Comparison of ENCODE assay signal across 7 cellular contexts in the genomic region with DNA sequence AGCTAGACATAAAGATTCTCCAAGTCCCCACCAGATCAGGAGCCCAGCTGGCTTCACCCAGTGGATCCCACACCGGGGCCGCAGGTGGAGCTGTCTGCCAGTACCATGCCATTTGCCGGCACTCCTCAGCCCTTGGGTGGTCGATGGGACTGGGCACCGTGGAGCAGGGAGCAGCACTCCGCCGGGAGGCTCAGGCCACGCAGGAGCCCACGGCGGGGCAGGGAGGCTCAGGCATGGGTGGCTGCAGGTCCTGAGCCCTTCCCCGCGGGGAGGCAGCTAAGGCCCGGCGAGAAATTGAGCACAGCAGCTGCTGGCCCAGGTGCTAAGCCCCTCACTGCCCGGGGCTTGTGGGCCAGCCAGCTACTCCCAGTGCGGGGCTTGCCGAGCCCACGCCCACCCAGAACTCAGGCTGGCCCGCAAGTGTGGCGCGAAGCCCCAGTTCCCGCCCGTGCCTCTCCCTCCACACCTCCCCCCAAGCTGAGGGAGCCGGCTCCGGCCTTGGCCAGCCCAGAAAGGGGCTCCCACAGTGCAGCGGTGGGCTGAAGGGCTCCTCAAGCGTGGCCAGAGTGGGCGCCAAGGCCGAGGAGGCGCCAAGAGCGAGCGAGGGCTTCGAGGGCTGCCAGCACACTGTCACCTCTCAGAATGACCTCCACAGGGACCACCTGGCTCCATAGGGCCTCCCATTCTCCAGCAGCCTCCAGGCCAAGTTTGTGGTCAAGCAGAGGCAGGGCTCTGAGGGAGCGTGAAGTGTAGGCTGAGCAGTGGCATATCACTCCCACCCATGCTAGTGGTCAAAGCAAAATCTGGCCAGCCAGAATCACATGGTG.
DNase-seq lines count a peak whose midpoint lies in the region; ATAC-seq, FAIRE-seq and TF ChIP-seq lines count a peak whose summit lies in the region.
"Not testable (repeated sequence)": the region's sequence is repeated elsewhere in the genome, so short reads cannot be mapped to it uniquely, and the experiment has no call there.

No MANE protein-coding gene starts in this region.

- H3K9me3 ChIP-seq in RWPE2 (ENCODE audit: severe bottlenecking); kidney (ENCODE audit: control insufficient read depth in 1 of 2, low read length in 2 of 2); lower lobe of right lung; neuronal stem cell (replicated peaks in 1 of 2; ENCODE audit: control insufficient read depth in 2 of 2, insufficient read depth in 1 of 2, low read depth in 1 of 2, low read length in 2 of 2); sigmoid colon: not testable (repeated sequence)

- peaks cover 16% of the 10 kb centered on the region for H3K27me3 Mint-ChIP-seq in chondrocyte (ENCODE audit: low read depth)

- H3K4me1 Mint-ChIP-seq in chondrocyte (ENCODE audit: low read depth), result not testable (repeated sequence)

- not testable (repeated sequence) for H2BK5ac ChIP-seq in neuronal stem cell (ENCODE audit: low read length)

- TF ChIP-seq CTCF in RWPE2 (IDR thresholded peaks at IDR 0.05; ENCODE audit: poor library complexity, severe bottlenecking); chondrocyte (IDR thresholded peaks at IDR 0.05); kidney (IDR thresholded peaks at IDR 0.05; ENCODE audit: borderline replicate concordance, extremely low read depth, insufficient read depth); lower lobe of right lung (IDR thresholded peaks at IDR 0.05); sigmoid colon (IDR thresholded peaks at IDR 0.05): not testable (repeated sequence)

- not testable (repeated sequence) for FAIRE-seq in kidney (lab: Jason Lieb, UNC)

- not testable (repeated sequence) for H4K91ac ChIP-seq in neuronal stem cell (ENCODE audit: low read depth, low read length, poor library complexity)

- not testable (repeated sequence) for H3K4me3 Mint-ChIP-seq in chondrocyte (ENCODE audit: unreplicated experiment)

- peak overlapping the region; percentile 48 for H3K18ac ChIP-seq in neuronal stem cell (ENCODE audit: low read length)

- intact Hi-C loops in cardiac septum (cut with DNase I); kidney (cut with DNase I); lower lobe of right lung (cut with DNase I); sigmoid colon (cut with DNase I): not testable (repeated sequence)

- H3K14ac ChIP-seq in neuronal stem cell (ENCODE audit: low read length), result not testable (repeated sequence)

- H3K4me2 ChIP-seq in neuronal stem cell (ENCODE audit: insufficient read depth, low read length, poor library complexity, severe bottlenecking), result not testable (repeated sequence)

- not testable (repeated sequence) for H3K27me3 ChIP-seq in RWPE2 (ENCODE audit: insufficient read depth, poor library complexity, severe bottlenecking); lower lobe of right lung (ENCODE audit: low read depth); neuronal stem cell (ENCODE audit: control insufficient read depth in 3 of 3, insufficient read depth in 3 of 3, low read depth in 1 of 3, low read length in 3 of 3); sigmoid colon

- H2BK15ac ChIP-seq in neuronal stem cell (ENCODE audit: low read length), result not testable (repeated sequence)

- not testable (repeated sequence) for H3K23ac ChIP-seq in neuronal stem cell (ENCODE audit: low read depth, low read length, poor library complexity)

- H3K4me1 ChIP-seq in RWPE2 (ENCODE audit: insufficient read depth, poor library complexity, severe bottlenecking), result peaks cover 21% of the 10 kb centered on the region
- H3K4me1 ChIP-seq in kidney (ENCODE audit: control insufficient read depth in 1 of 2, insufficient read depth in 1 of 2, low read depth in 1 of 2, low read length in 2 of 2); neuronal stem cell (ENCODE audit: control insufficient read depth in 2 of 2, insufficient read depth in 1 of 2, low read depth in 1 of 2, low read length in 2 of 2); sigmoid colon: not testable (repeated sequence)
- H3K4me1 ChIP-seq in lower lobe of right lung, result peaks cover 11% of the 10 kb centered on the region

- not testable (repeated sequence) for H3K27ac Mint-ChIP-seq in chondrocyte (ENCODE audit: unreplicated experiment)

- H3K4me3 ChIP-seq in RWPE2 (ENCODE audit: severe bottlenecking); kidney (ENCODE audit: low read length in 2 of 2); lower lobe of right lung; neuronal stem cell (ENCODE audit: low read length in 2 of 2); sigmoid colon: not testable (repeated sequence)

- H2AK5ac ChIP-seq in neuronal stem cell (ENCODE audit: low read depth, low read length), result peak overlapping the region; percentile 22

- H2BK120ac ChIP-seq in neuronal stem cell (ENCODE audit: low read depth, low read length), result not testable (repeated sequence)

- H3K79me1 ChIP-seq in neuronal stem cell (ENCODE audit: low read depth, low read length), result not testable (repeated sequence)

- not testable (repeated sequence) for TF ChIP-seq POLR2A in sigmoid colon (IDR thresholded peaks at IDR 0.05)

- H2BK12ac ChIP-seq in neuronal stem cell (ENCODE audit: low read length), result not testable (repeated sequence)

- not testable (repeated sequence) for H4K8ac ChIP-seq in neuronal stem cell (ENCODE audit: low read depth, low read length)

- H3K27ac ChIP-seq in RWPE2 (ENCODE audit: poor library complexity, severe bottlenecking); kidney (ENCODE audit: low read depth in 2 of 2, low read length in 2 of 2); lower lobe of right lung; neuronal stem cell (replicated peaks; ENCODE audit: low read length); sigmoid colon: not testable (repeated sequence)

- WGBS in neuronal stem cell (ENCODE audit: extremely low coverage in 2 of 2, insufficient read length in 2 of 2, insufficient replicate concordance in 1 of 2), 2 donors, result no CpG with 5 or more reads among the region's 34 CpGs
- 93 to 96% methylated on average over 34 of the region's 34 CpGs for WGBS in sigmoid colon, 2 donors

- ATAC-seq in RWPE2 (ENCODE audit: low read depth); lower lobe of right lung: not testable (repeated sequence)

- not testable (repeated sequence) for H3K9ac ChIP-seq in kidney (ENCODE audit: low read length in 2 of 2); neuronal stem cell (ENCODE audit: low read depth, low read length, poor library complexity)

- TF ChIP-seq EP300 in sigmoid colon (IDR thresholded peaks at IDR 0.05), result not testable (repeated sequence)

- DNase-seq in RWPE2 (ENCODE audit: low spot score) (peak; percentile 39), chondrocyte (ENCODE audit: low spot score) (peak; percentile 77), cardiac septum (ENCODE audit: low spot score) (peak; percentile 59), kidney (peak; percentile 66), lower lobe of right lung (peak; percentile 27), sigmoid colon (peak; percentile 53)
- DNase-seq in neuronal stem cell (ENCODE audit: low spot score), result not testable (repeated sequence)

- not testable (repeated sequence) for H2AFZ ChIP-seq in neuronal stem cell (ENCODE audit: low read length)

- not testable (repeated sequence) for H3K4ac ChIP-seq in neuronal stem cell (ENCODE audit: low read length)

- not testable (repeated sequence) for H3K36me3 ChIP-seq in RWPE2 (ENCODE audit: low read depth); kidney (ENCODE audit: control insufficient read depth in 1 of 2, insufficient read depth in 2 of 2, low read length in 2 of 2); lower lobe of right lung; neuronal stem cell (replicated peaks in 1 of 2; ENCODE audit: control insufficient read depth in 2 of 2, insufficient read depth in 2 of 2, low read length in 2 of 2); sigmoid colon

- not testable (repeated sequence) for H3K36me3 Mint-ChIP-seq in chondrocyte (ENCODE audit: low read depth)

- not testable (repeated sequence) for H3K9me3 Mint-ChIP-seq in chondrocyte (ENCODE audit: low read depth)
